ENCODE assay signal across 1 cellular context in the genomic region with DNA sequence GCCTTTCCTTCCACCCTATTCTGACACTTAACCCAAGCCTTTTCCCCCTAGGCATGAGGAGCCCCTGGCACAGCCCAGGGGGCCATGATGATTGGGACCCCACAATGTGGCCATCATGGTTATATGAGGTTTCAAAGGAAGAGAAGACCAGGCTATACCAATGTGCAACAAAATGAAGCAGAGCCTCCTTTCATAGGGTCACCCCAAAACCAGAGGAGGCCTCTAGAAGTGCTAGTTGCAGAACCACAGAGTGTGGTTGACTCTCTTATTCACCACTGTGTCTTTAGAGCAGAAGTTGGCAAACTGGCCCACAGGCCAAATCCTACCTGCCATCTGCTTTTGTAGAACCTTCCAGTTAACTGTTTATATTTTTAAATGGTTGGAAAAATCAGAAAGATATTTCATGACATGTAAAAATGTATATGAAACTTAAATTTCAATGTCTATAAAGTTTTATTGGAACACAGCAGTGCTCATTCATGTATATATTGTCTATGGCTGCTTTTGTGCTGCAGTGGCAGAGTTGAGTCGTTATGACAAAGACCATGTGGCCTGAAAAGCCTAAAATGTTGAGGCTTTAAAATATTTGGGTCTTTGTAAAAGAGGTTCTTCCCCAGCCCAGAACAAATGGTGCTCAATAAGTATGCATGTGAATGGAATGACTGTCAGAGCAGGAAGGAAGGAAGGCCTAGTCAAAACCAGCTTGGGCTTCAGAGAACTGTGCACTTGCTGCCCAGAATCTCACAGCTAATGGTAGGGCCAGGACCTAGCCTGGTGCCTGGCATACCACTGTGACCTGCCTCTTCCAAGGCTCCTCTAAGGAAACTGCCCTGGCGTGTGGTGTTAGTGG.
TF ChIP-seq lines count a peak whose summit lies in the region.

No MANE protein-coding gene starts in this region.

TF ChIP-seq in WTC11, 78 proteins besides CTCF, POLR2A, EP300 and RAD21 (continued from another document):
- TF ChIP-seq NR3C1 (CRISPR knock-in tag; conservative IDR thresholded peaks at IDR 0.05; ENCODE audit: low read depth) (no peak), JUN (CRISPR knock-in tag; IDR thresholded peaks at IDR 0.05) (no peak)
